1 cellular context compared by ENCODE assay signal in the genomic region with DNA sequence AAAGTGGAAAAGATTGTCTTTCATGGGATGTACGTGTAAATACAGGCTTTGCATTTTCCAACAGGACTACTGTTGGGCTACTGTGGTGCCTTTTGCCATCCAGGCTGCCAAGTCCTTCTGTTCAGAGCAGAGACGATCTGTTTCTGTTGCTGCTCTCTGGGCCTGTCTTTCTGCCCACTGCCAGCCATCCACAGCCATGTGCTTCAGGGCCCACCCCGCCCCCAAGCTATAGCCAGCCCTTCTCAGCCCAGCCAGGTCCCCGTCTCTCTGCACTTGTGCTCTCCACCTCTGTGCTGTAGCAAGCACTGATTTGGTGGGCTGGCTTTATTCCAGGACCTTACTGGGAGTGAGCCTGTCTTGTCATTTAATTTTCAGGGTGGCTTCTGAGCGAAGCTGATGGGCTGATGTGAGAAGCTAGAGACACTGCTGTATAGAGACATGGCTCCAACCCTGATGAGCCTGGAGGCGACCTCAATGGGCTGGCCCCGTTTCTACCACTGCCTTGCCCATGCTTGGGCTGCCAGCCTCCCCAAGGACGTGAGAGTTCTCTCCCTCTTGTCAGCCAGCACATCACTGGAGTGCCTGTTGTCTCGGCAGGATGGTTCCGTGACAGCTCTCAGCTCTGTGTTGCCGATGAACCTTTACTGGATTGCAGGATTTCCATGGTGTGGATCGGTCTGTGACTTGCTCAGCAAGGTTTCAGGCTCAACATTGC.
TF ChIP-seq lines count a peak whose summit lies in the region.

No MANE protein-coding gene starts in this region.

TF ChIP-seq in GM23338, 12 proteins besides CTCF, POLR2A, EP300 and RAD21 (continued from another document):
- TF ChIP-seq ZNF462 (CRISPR knock-in tag; IDR thresholded peaks at IDR 0.05) (no peak), ZNF114 (CRISPR knock-in tag; IDR thresholded peaks at IDR 0.05) (no peak), ZNF331 (CRISPR knock-in tag; IDR thresholded peaks at IDR 0.05; ENCODE audit: low read depth) (no peak), STAT1 (IDR thresholded peaks at IDR 0.05; ENCODE audit: unreplicated experiment) (no peak), POLR2AphosphoS5 (IDR thresholded peaks at IDR 0.05; ENCODE audit: low read depth) (no peak)
